ENCODE assay signal across 8 cellular contexts in the genomic region with DNA sequence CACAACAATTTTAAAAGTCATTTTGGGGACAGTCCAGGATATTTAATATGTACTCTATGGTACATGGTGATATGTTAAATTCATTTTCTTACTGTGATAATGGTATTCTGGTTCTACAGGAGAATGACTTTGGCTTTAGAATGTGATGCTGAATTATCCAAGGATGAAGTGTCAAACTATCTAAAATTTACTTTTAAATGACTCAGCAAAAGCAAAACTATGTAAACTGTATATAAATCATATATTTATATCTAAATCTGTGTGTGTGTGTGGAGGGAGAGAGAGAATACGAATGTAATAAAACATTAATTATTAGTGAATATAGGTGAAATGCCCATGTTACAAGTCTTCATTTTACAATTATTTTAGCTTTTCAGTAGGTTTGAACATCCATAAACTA.
"Had no signal": no experiment of that assay in that cellular context is flagged by ENCODE, and none has a peak within 500 bp of the region (broad histone marks: within the 10 kb centered on the region; RNA-seq: fewer than 3 reads in every experiment).

No MANE protein-coding gene starts in this region.

- ATAC-seq: GM12878 had no signal

- DNase-seq: GDM1, GF-D8 had no signal

- FAIRE-seq: G401.6, GM12878, GM12891, GM12892, GM18507, GM19239 had no signal

- H3K4me3 ChIP-seq: GM12878 had no signal
